In the genomic region with DNA sequence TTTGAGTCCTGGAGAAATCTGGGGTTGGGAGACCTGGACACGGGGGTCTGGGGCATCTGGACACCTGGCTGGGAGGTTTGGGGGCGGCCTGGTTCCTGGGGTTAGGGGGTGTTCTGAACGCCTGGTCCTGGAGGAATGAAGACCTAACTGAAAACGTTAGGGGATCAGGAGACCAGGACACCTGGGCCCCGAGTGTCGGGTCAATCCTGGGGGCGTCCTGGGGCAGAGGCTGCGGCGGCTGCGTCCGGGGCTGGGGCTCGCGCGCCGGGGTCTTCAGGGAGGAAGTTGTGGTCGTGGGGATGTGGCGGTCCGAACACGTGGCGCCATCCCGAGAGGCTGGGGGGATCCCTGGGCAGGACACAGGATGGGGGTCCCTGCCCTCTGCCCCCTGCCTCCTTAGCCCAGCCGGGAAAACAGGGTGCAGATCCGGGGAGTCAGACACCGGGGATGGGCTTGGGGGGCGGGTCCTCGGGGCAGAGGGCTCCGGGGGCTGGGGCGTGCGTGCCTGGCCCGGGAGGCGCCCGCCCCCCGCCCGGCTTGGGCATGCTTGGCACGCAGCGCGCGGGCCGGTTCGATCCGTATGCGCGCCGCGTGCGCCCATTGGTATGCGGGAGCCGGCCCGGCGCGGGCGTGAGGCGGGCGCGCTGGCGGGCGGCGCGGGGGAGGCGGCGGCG, we compare ENCODE assay signal across 11 cellular contexts. TPM values are rescaled to one million over a fixed set of nuclear protein-coding genes. Genes with fewer than 3 reads are reported as not detected.
A peak's percentile ranks its signal among the peaks of the same experiment; 100 is the strongest.
DNase-seq lines count a peak whose midpoint lies in the region; ATAC-seq and TF ChIP-seq lines count a peak whose summit lies in the region.
"Had no signal": no experiment of that assay in that cellular context is flagged by ENCODE, and none has a peak within 500 bp of the region (broad histone marks: within the 10 kb centered on the region; RNA-seq: fewer than 3 reads in every experiment).

No MANE protein-coding gene starts in this region.

- peak; percentile 46 for ATAC-seq in stimulated activated effector memory CD8-positive, alpha-beta T cell treated with anti-CD3 and anti-CD28 coated beads, Interleukin-12 subunit alpha, Interleukin-12 subunit beta, amount 100 ng/mL, for 72 hours
- ATAC-seq in HG02798 (IDR thresholded peaks at IDR 0.05; ENCODE audit: poor library complexity, unreplicated experiment) = no peak

- peaks cover 12% of the 10 kb centered on the region for H3K4me1 Mint-ChIP-seq in stimulated activated effector memory CD8-positive, alpha-beta T cell treated with anti-CD3 and anti-CD28 coated beads, Interleukin-12 subunit alpha, Interleukin-12 subunit beta, amount 100 ng/mL, for 72 hours

- DNase-seq in DMS53 (lab: John Stamatoyannopoulos, UW) (peak; percentile 30), DMS53 treated with DMSO at 0.1 percent for 48 hours (lab: John Stamatoyannopoulos, UW; ENCODE audit: unreplicated experiment) (no peak), Peyer's patch (no peak), fibroblast of villous mesenchyme (ENCODE audit: low read depth) (no peak), GM19240 (ENCODE audit: insufficient read length, low spot score) (no peak), NCI-H524 (lab: John Stamatoyannopoulos, UW) (no peak)
- no peak for DNase-seq in stimulated activated effector memory CD8-positive, alpha-beta T cell treated with anti-CD3 and anti-CD28 coated beads, Interleukin-12 subunit alpha, Interleukin-12 subunit beta, amount 100 ng/mL, for 72 hours (ENCODE audit: low spot score in 2 of 2)
- DNase-seq: 8988T, HCEC 1CT had no signal

- H3K9me3 Mint-ChIP-seq in stimulated activated effector memory CD8-positive, alpha-beta T cell treated with anti-CD3 and anti-CD28 coated beads, Interleukin-12 subunit alpha, Interleukin-12 subunit beta, amount 100 ng/mL, for 72 hours = no peaks in the 10 kb centered on the region

- H3K4me3 ChIP-seq in Peyer's patch = peak overlapping the region in 3 of 4 donors; percentile 21 to 35 (median 27)
- H3K4me3 ChIP-seq in fibroblast of villous mesenchyme (ENCODE audit: low read depth, low read length) = peak overlapping the region; percentile 32

- no peak for TF ChIP-seq POLR2A in Peyer's patch (IDR thresholded peaks at IDR 0.05)

- no peaks in the 10 kb centered on the region for H3K9me3 ChIP-seq in Peyer's patch

- no peaks in the 10 kb centered on the region for H3K36me3 Mint-ChIP-seq in stimulated activated effector memory CD8-positive, alpha-beta T cell treated with anti-CD3 and anti-CD28 coated beads, Interleukin-12 subunit alpha, Interleukin-12 subunit beta, amount 100 ng/mL, for 72 hours
- H3K36me3 Mint-ChIP-seq: activated naive CD8-positive, alpha-beta T cell had no signal

- no peaks in the 10 kb centered on the region for H3K36me3 ChIP-seq in Peyer's patch

- peaks cover 0 to 52% of the 10 kb centered on the region in 2 donors for H3K27me3 ChIP-seq in Peyer's patch

- H3K27ac Mint-ChIP-seq in stimulated activated effector memory CD8-positive, alpha-beta T cell treated with anti-CD3 and anti-CD28 coated beads, Interleukin-12 subunit alpha, Interleukin-12 subunit beta, amount 100 ng/mL, for 72 hours = no peak overlapping the region
- H3K27ac Mint-ChIP-seq: activated naive CD8-positive, alpha-beta T cell had no signal

- H3K4me1 ChIP-seq in Peyer's patch = peaks cover 3 to 27% (median 21%) of the 10 kb centered on the region in 4 donors

- H3K27ac ChIP-seq in Peyer's patch = no peak overlapping the region

- TF ChIP-seq CTCF in Peyer's patch (IDR thresholded peaks at IDR 0.05) (no peak), fibroblast of villous mesenchyme (IDR thresholded peaks at IDR 0.05; ENCODE audit: insufficient read depth, low read depth, low read length) (no peak)

- H3K4me3 Mint-ChIP-seq in stimulated activated effector memory CD8-positive, alpha-beta T cell treated with anti-CD3 and anti-CD28 coated beads, Interleukin-12 subunit alpha, Interleukin-12 subunit beta, amount 100 ng/mL, for 72 hours = peak overlapping the region; percentile 42

RNA-seq across cellular contexts. Expression of gene NPAS1, which starts 0.6 kb away (rescaled TPM):
- total RNA-seq in Peyer's patch (not detected), fibroblast of villous mesenchyme (0.32 and 0.86 TPM in 2 replicates)

RNA-seq across cellular contexts. Expression of gene TMEM160, which starts 28.2 kb away (rescaled TPM):
- total RNA-seq in Peyer's patch = 10 to 100 TPM; 17.7 to 52.7 (median 29.3) TPM
- total RNA-seq in fibroblast of villous mesenchyme = 22.0 and 28.3 TPM in 2 replicates
